ENCODE assay signal across 13 cellular contexts in genomic region chr7:148708026-148708685, GRCh38. TPM values are rescaled to one million over a fixed set of nuclear protein-coding genes. Genes with fewer than 3 reads are reported as not detected.
DNase-seq lines count a peak whose midpoint lies in the region; ATAC-seq and TF ChIP-seq lines count a peak whose summit lies in the region.
"Had no signal": no experiment of that assay in that cellular context is flagged by ENCODE, and none has a peak within 500 bp of the region (broad histone marks: within the 10 kb centered on the region; RNA-seq: fewer than 3 reads in every experiment).

No MANE protein-coding gene starts in this region.

- H3K27me3 ChIP-seq in thyroid gland (no peaks in the 10 kb centered on the region), stomach (no peaks in the 10 kb centered on the region)
- H3K27me3 ChIP-seq: pancreas had no signal

- H3K36me3 ChIP-seq in thyroid gland (no peaks in the 10 kb centered on the region), stomach (no peaks in the 10 kb centered on the region)
- H3K36me3 ChIP-seq: pancreas had no signal

- no peak for TF ChIP-seq EP300 in stomach (IDR thresholded peaks at IDR 0.05)

- peak overlapping the region; percentile 72 for H3K27ac Mint-ChIP-seq in activated naive CD4-positive, alpha-beta T cell treated with anti-CD3 and anti-CD28 coated beads, Interleukin-2, amount 50 U/mL, for 24 hours
- H3K27ac Mint-ChIP-seq in activated naive CD4-positive, alpha-beta T cell treated with anti-CD3 and anti-CD28 coated beads, Interleukin-2, amount 50 U/mL, for 72 hours, result no peak overlapping the region
- H3K27ac Mint-ChIP-seq: stimulated activated naive CD8-positive, alpha-beta T cell treated with anti-CD3 and anti-CD28 coated beads, Interleukin-15, amount 100 ng/mL, for 72 hours had no signal

- 46 to 48% methylated on average over 6 of the region's 6 CpGs for WGBS in thyroid gland, 2 donors
- WGBS in stomach, 5 donors, result 56 to 78% (median 69%) methylated on average over 6 of the region's 6 CpGs

- intact Hi-C loops in thyroid gland (cut with DNase I), result no loop called here
- intact Hi-C loops in stomach (cut with DNase I; ENCODE audit: low total_unique reads), result no loop called here

- H3K9me3 ChIP-seq in thyroid gland (no peaks in the 10 kb centered on the region), stomach (no peaks in the 10 kb centered on the region)
- H3K9me3 ChIP-seq: pancreas had no signal

- no peak overlapping the region for H3K4me3 ChIP-seq in fibroblast of villous mesenchyme (ENCODE audit: low read depth, low read length)
- H3K4me3 ChIP-seq in thyroid gland (replicated peaks in 1 of 3), result no peak overlapping the region
- H3K4me3 ChIP-seq in stomach, result no peak overlapping the region
- H3K4me3 ChIP-seq: pancreas had no signal

- H3K4me1 ChIP-seq in thyroid gland (peaks cover 27 to 58% of the 10 kb centered on the region in 2 donors), stomach (peaks cover 23 to 93% (median 60%) of the 10 kb centered on the region in 4 donors)

- H3K4me1 Mint-ChIP-seq in activated naive CD4-positive, alpha-beta T cell treated with anti-CD3 and anti-CD28 coated beads, Interleukin-2, amount 50 U/mL, for 24 hours, result peaks cover 94% of the 10 kb centered on the region

- DNase-seq in activated naive CD4-positive, alpha-beta T cell treated with anti-CD3 and anti-CD28 coated beads, Interleukin-2, amount 50 U/mL, for 72 hours (ENCODE audit: low spot score in 2 of 2), result no peak
- peak; percentile 11 for DNase-seq in NCI-H2227 (lab: John Stamatoyannopoulos, UW; ENCODE audit: unreplicated experiment)
- DNase-seq in fibroblast of villous mesenchyme (ENCODE audit: low read depth), result peak; percentile 15
- DNase-seq in thyroid gland, result peak; percentile 16 to 34
- no peak for DNase-seq in stomach
- no peak for DNase-seq in iPS-NIHi7 (ENCODE audit: extremely low spot score)
- DNase-seq: caudate nucleus; pancreas; stimulated activated CD4-positive, alpha-beta T cell treated with anti-CD3 and anti-CD28 coated beads, Interleukin-1b, Interleukin-23, amount 100 ng/mL, for 48 hours; stimulated activated naive CD8-positive, alpha-beta T cell treated with anti-CD3 and anti-CD28 coated beads, Interleukin-15, amount 100 ng/mL, for 72 hours; T1000 had no signal

- H3K27me3 Mint-ChIP-seq in activated naive CD4-positive, alpha-beta T cell treated with anti-CD3 and anti-CD28 coated beads, Interleukin-2, amount 50 U/mL, for 24 hours, result no peaks in the 10 kb centered on the region
- H3K27me3 Mint-ChIP-seq: stimulated activated naive CD8-positive, alpha-beta T cell treated with anti-CD3 and anti-CD28 coated beads, Interleukin-15, amount 100 ng/mL, for 72 hours had no signal

- peaks cover 5% of the 10 kb centered on the region for H3K36me3 Mint-ChIP-seq in activated naive CD4-positive, alpha-beta T cell treated with anti-CD3 and anti-CD28 coated beads, Interleukin-2, amount 50 U/mL, for 24 hours
- peaks cover 0 to 12% of the 10 kb centered on the region in 2 donors for H3K36me3 Mint-ChIP-seq in activated naive CD4-positive, alpha-beta T cell treated with anti-CD3 and anti-CD28 coated beads, Interleukin-2, amount 50 U/mL, for 72 hours

- no peak for TF ChIP-seq POLR2A in thyroid gland (IDR thresholded peaks at IDR 0.05)
- TF ChIP-seq POLR2A in stomach (IDR thresholded peaks at IDR 0.05), result no peak

- no peaks in the 10 kb centered on the region for H3K9me3 Mint-ChIP-seq in activated naive CD4-positive, alpha-beta T cell treated with anti-CD3 and anti-CD28 coated beads, Interleukin-2, amount 50 U/mL, for 24 hours
- H3K9me3 Mint-ChIP-seq in activated naive CD4-positive, alpha-beta T cell treated with anti-CD3 and anti-CD28 coated beads, Interleukin-2, amount 50 U/mL, for 72 hours, result no peaks in the 10 kb centered on the region
- H3K9me3 Mint-ChIP-seq: stimulated activated naive CD8-positive, alpha-beta T cell treated with anti-CD3 and anti-CD28 coated beads, Interleukin-15, amount 100 ng/mL, for 72 hours had no signal

- ATAC-seq in activated naive CD4-positive, alpha-beta T cell treated with anti-CD3 and anti-CD28 coated beads, Interleukin-2, amount 50 U/mL, for 72 hours, result no peak
- no peak for ATAC-seq in GM21737 (IDR thresholded peaks at IDR 0.05; ENCODE audit: unreplicated experiment)
- ATAC-seq: stimulated activated naive CD8-positive, alpha-beta T cell treated with anti-CD3 and anti-CD28 coated beads, Interleukin-15, amount 100 ng/mL, for 72 hours had no signal

- no peak for TF ChIP-seq CTCF in fibroblast of villous mesenchyme (IDR thresholded peaks at IDR 0.05; ENCODE audit: insufficient read depth, low read depth, low read length)
- peak in 1 of 6 experiments; percentile 20 for TF ChIP-seq CTCF in thyroid gland (IDR thresholded peaks at IDR 0.05)
- TF ChIP-seq CTCF in stomach (IDR thresholded peaks at IDR 0.05), result no peak

- peak overlapping the region; percentile 40 for H3K4me3 Mint-ChIP-seq in activated naive CD4-positive, alpha-beta T cell treated with anti-CD3 and anti-CD28 coated beads, Interleukin-2, amount 50 U/mL, for 24 hours
- H3K4me3 Mint-ChIP-seq: stimulated activated naive CD8-positive, alpha-beta T cell treated with anti-CD3 and anti-CD28 coated beads, Interleukin-15, amount 100 ng/mL, for 72 hours had no signal

- H3K27ac ChIP-seq in thyroid gland, result no peak overlapping the region
- no peak overlapping the region for H3K27ac ChIP-seq in stomach
- H3K27ac ChIP-seq: pancreas had no signal

RNA-seq across cellular contexts. Expression of gene CUL1, which starts 9.5 kb away (rescaled TPM):
- 10 to 100 TPM; 52.1 to 80.0 TPM for total RNA-seq in activated naive CD4-positive, alpha-beta T cell treated with anti-CD3 and anti-CD28 coated beads, Interleukin-2, amount 50 U/mL, for 72 hours
- total RNA-seq in fibroblast of villous mesenchyme, result 41.9 and 61.7 TPM in 2 replicates
- total RNA-seq in thyroid gland, result 10 to 100 TPM; 51.3 to 53.4 (median 52.9) TPM
- total RNA-seq in stomach, result 10 to 100 TPM; 23.8 to 56.4 (median 37.8) TPM
- 10 to 100 TPM; 22.5 to 33.5 (median 23.3) TPM for polyA plus RNA-seq in stomach

Comparison
In these comparisons a context has a peak if more than half of its experiments do, and no peak if none do; other contexts are left out.
1. DNase-seq: peak in NCI-H2227 (single experiment), fibroblast of villous mesenchyme (single experiment) and thyroid gland (2 of 2); none in activated naive CD4-positive, alpha-beta T cell treated with anti-CD3 and anti-CD28 coated beads, Interleukin-2, amount 50 U/mL, for 72 hours (0 of 2), stomach (single experiment) and iPS-NIHi7 (single experiment).